In genomic region chr7:92652536-92652935, GRCh38 we compare ENCODE assay signal across 26 cellular contexts.
DNase-seq lines count a peak whose midpoint lies in the region; ATAC-seq and TF ChIP-seq lines count a peak whose summit lies in the region.
"Had no signal": no experiment of that assay in that cellular context is flagged by ENCODE, and none has a peak within 500 bp of the region (broad histone marks: within the 10 kb centered on the region; RNA-seq: fewer than 3 reads in every experiment).

No MANE protein-coding gene starts in this region.

- peak; percentile 92 for ATAC-seq in esophagus mucosa
- peak; percentile 39 for ATAC-seq in stimulated activated naive CD8-positive, alpha-beta T cell treated with anti-CD3 and anti-CD28 coated beads, Interleukin-15, Interleukin-2, amounts not matched to agents 100 U/mL and 50 U/mL, for 24 hours
- ATAC-seq in GM18498 (IDR thresholded peaks at IDR 0.05; ENCODE audit: unreplicated experiment): no peak
- ATAC-seq: left ventricle myocardium superior; stimulated activated naive B cell treated with anti-CD40 and anti-IgM and Interleukin-4, amounts not matched to agents 10 μg/mL and 1 μg/mL and 100 μg/mL, for 72 hours had no signal

- no peak overlapping the region for H3K27ac ChIP-seq in RWPE1
- H3K27ac ChIP-seq: neural progenitor cell, thyroid gland had no signal

- peaks cover 5% of the 10 kb centered on the region for H3K9me3 Mint-ChIP-seq in activated naive CD4-positive, alpha-beta T cell treated with anti-CD3 and anti-CD28 coated beads, Interleukin-2, amount 50 U/mL, for 24 hours
- H3K9me3 Mint-ChIP-seq: activated B cell treated with CpG ODN at 0.5 μM for 24 hours; central memory CD8-positive, alpha-beta T cell; H9; neural progenitor cell; stimulated activated naive B cell treated with anti-CD40 and anti-IgM and Interleukin-4, amounts not matched to agents 10 μg/mL and 1 μg/mL and 100 μg/mL, for 72 hours had no signal

- no peaks in the 10 kb centered on the region for H3K27me3 Mint-ChIP-seq in activated naive CD4-positive, alpha-beta T cell treated with anti-CD3 and anti-CD28 coated beads, Interleukin-2, amount 50 U/mL, for 24 hours
- H3K27me3 Mint-ChIP-seq: activated B cell treated with CpG ODN at 0.5 μM for 24 hours; CD4-positive, CD25-positive, alpha-beta regulatory T cell; central memory CD8-positive, alpha-beta T cell; IgD-negative memory B cell; stimulated activated naive B cell treated with anti-CD40 and anti-IgM and Interleukin-4, amounts not matched to agents 10 μg/mL and 1 μg/mL and 100 μg/mL, for 72 hours had no signal

- CTCF ChIA-PET in RWPE1 (lab: Yijun Ruan, JAX): interaction anchor here (0.7 kb wide), 1 partner anchor 407 kb away, joined by 3 read pairs; the partner anchor contains the start of genes ANKIB1 and KRIT1

- POLR2A ChIA-PET in RWPE1 (lab: Yijun Ruan, JAX; ENCODE audit: low non-redundant PET): no interaction called here

- peak overlapping the region; percentile 66 for H3K27ac Mint-ChIP-seq in activated naive CD4-positive, alpha-beta T cell treated with anti-CD3 and anti-CD28 coated beads, Interleukin-2, amount 50 U/mL, for 24 hours
- H3K27ac Mint-ChIP-seq: activated B cell treated with CpG ODN at 0.5 μM for 24 hours; H9; IgD-negative memory B cell; neural progenitor cell; stimulated activated naive B cell treated with anti-CD40 and anti-IgM and Interleukin-4, amounts not matched to agents 10 μg/mL and 1 μg/mL and 100 μg/mL, for 72 hours had no signal

- peaks cover 27% of the 10 kb centered on the region for H3K36me3 Mint-ChIP-seq in activated naive CD4-positive, alpha-beta T cell treated with anti-CD3 and anti-CD28 coated beads, Interleukin-2, amount 50 U/mL, for 24 hours
- H3K36me3 Mint-ChIP-seq: CD4-positive, CD25-positive, alpha-beta regulatory T cell; IgD-negative memory B cell had no signal

- H3K4me1 Mint-ChIP-seq in activated naive CD4-positive, alpha-beta T cell treated with anti-CD3 and anti-CD28 coated beads, Interleukin-2, amount 50 U/mL, for 24 hours: peaks cover 56% of the 10 kb centered on the region
- H3K4me1 Mint-ChIP-seq: neural progenitor cell had no signal

- no peak for TF ChIP-seq CTCF in RWPE1 (conservative IDR thresholded peaks at IDR 0.05; ENCODE audit: low read depth)

- DNase-seq in activated naive CD4-positive, alpha-beta T cell (lab: John Stamatoyannopoulos, UW): no peak
- DNase-seq in RWPE1 (ENCODE audit: low spot score) (peak; percentile 16), NCI-H524 (lab: John Stamatoyannopoulos, UW) (no peak), NOMO-1 (lab: John Stamatoyannopoulos, UW; ENCODE audit: unreplicated experiment in 2 of 2) (no peak)
- no peak for DNase-seq in stimulated activated naive CD8-positive, alpha-beta T cell treated with anti-CD3 and anti-CD28 coated beads, Interleukin-15, Interleukin-2, amounts not matched to agents 100 U/mL and 50 U/mL, for 24 hours
- DNase-seq: activated B cell treated with CpG ODN at 0.5 μM for 24 hours; activated effector memory CD4-positive, alpha-beta T cell treated with anti-CD3 and anti-CD28 coated beads, Interleukin-2, amount 50 U/mL, for 16 hours; aorta; CD4-positive, CD25-positive, alpha-beta regulatory T cell; DMS153; dorsolateral prefrontal cortex; H9; immature natural killer cell; left ventricle myocardium superior; NCI-H1417 treated with DMSO at 0.1 percent for 48 hours; NCI-H510A; SK-N-SH; stimulated activated CD4-positive, alpha-beta T cell treated with anti-CD3 and anti-CD28 coated beads, Interleukin-2, amount 100 ng/mL, for 24 hours; stimulated activated naive B cell treated with anti-CD40 and anti-IgM and Interleukin-4, amounts not matched to agents 10 μg/mL and 1 μg/mL and 100 μg/mL, for 72 hours; thyroid gland had no signal

- no peak overlapping the region for H3K4me3 Mint-ChIP-seq in activated naive CD4-positive, alpha-beta T cell treated with anti-CD3 and anti-CD28 coated beads, Interleukin-2, amount 50 U/mL, for 24 hours
- H3K4me3 Mint-ChIP-seq: activated B cell treated with CpG ODN at 0.5 μM for 24 hours; CD4-positive, CD25-positive, alpha-beta regulatory T cell; central memory CD8-positive, alpha-beta T cell; H9; IgD-negative memory B cell; immature natural killer cell; neural progenitor cell; stimulated activated naive B cell treated with anti-CD40 and anti-IgM and Interleukin-4, amounts not matched to agents 10 μg/mL and 1 μg/mL and 100 μg/mL, for 72 hours had no signal
